In the genomic region with DNA sequence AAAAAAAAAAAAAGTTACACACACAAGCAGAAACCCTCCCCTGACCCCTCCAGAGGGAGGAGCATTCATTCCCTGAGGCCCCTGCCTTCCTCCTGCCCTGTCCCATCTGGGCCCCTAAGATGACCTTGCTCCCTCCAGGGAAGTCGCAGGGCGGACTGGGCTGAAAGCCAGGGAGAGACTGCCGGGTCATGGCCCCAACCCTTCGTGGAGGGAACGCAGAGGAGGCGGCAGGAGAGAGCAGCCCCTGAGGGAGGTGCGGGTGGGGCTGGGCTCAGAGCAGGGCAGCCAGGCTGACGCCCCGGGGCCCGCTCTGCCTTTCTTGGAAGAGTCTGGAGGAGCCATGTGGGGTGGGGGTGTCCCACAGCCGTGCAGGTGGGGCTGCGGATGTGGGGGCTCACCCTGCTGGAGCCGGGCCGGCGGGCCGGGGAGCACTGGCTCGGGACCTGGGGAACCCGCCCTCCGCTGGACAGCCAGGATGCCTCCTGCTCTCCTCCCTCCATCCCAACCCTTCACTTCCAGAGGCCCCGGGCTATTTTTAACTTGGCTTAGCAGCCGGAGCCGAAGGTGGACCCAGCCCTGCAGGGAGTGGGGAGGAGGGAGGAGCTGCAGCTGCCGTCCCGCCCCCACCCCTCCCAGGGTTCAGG, we compare ENCODE assay signal across 9 cellular contexts. TPM values are rescaled to one million over a fixed set of nuclear protein-coding genes. Genes with fewer than 3 reads are reported as not detected.
DNase-seq lines count a peak whose midpoint lies in the region; ATAC-seq and TF ChIP-seq lines count a peak whose summit lies in the region.
"Had no signal": no experiment of that assay in that cellular context is flagged by ENCODE, and none has a peak within 500 bp of the region (broad histone marks: within the 10 kb centered on the region; RNA-seq: fewer than 3 reads in every experiment).

No MANE protein-coding gene starts in this region.

- peaks cover 28% of the 10 kb centered on the region for H3K4me1 ChIP-seq in HUES6 (ENCODE audit: control insufficient read depth, insufficient read depth, low read length)
- peaks cover 32% of the 10 kb centered on the region for H3K4me1 ChIP-seq in mesenchymal stem cell (ENCODE audit: control insufficient read depth, insufficient read depth, low read depth, low read length)

- peak overlapping the region; percentile 9 for H3K27ac Mint-ChIP-seq in chondrocyte (ENCODE audit: unreplicated experiment)

- TF ChIP-seq CTCF in AG04450 (IDR thresholded peaks at IDR 0.05; ENCODE audit: low read depth, low read length) (no peak), chondrocyte (IDR thresholded peaks at IDR 0.05) (peak; percentile 36)

- H2BK120ac ChIP-seq in mesenchymal stem cell (ENCODE audit: low read depth, low read length), result peak overlapping the region; percentile 89

- H3K36me3 Mint-ChIP-seq in chondrocyte (ENCODE audit: low read depth), result peaks cover 2% of the 10 kb centered on the region

- H2BK15ac ChIP-seq in mesenchymal stem cell (ENCODE audit: low read depth, poor library complexity, severe bottlenecking), result peak overlapping the region; percentile 90

- peak overlapping the region; percentile 73 to 96 for H3K18ac ChIP-seq in mesenchymal stem cell (ENCODE audit: low read depth in 1 of 2, low read length in 2 of 2)

- H3K9me3 ChIP-seq in AG04450 (ENCODE audit: control insufficient read depth, insufficient read depth, low read length) (no peaks in the 10 kb centered on the region; the same call in 1 of the 2 replicates), HUES6 (ENCODE audit: control insufficient read depth, insufficient read depth, low read depth, low read length) (no peaks in the 10 kb centered on the region), mesenchymal stem cell (ENCODE audit: control insufficient read depth, low read length) (no peaks in the 10 kb centered on the region)

- H2AFZ ChIP-seq in mesenchymal stem cell (ENCODE audit: low read depth, low read length), result peak overlapping the region; percentile 32

- H3K9ac ChIP-seq in HUES6 (ENCODE audit: low read length) (peak overlapping the region; percentile 70), mesenchymal stem cell (ENCODE audit: low read length) (no peak overlapping the region)

- H3K4me3 ChIP-seq in AG04450 (ENCODE audit: low read depth, low read length) (peak overlapping the region; percentile 17; the same call in 1 of the 2 replicates), HUES6 (ENCODE audit: low read depth, low read length) (peak overlapping the region; percentile 56), mesenchymal stem cell (ENCODE audit: insufficient read depth in 1 of 2, low read depth in 1 of 2, low read length in 2 of 2) (peak overlapping the region in 1 of 2 experiments; percentile 30)

- H3K14ac ChIP-seq in mesenchymal stem cell (ENCODE audit: low read length in 2 of 2), result peak overlapping the region in 1 of 2 experiments; percentile 55

- no peaks in the 10 kb centered on the region for H3K79me1 ChIP-seq in mesenchymal stem cell (replicated peaks; ENCODE audit: low read length, poor library complexity, severe bottlenecking)

- DNase-seq in AG04450 (ENCODE audit: low read depth, low spot score) (no peak), chondrocyte (ENCODE audit: low spot score) (no peak), mesenchymal stem cell (peak; percentile 75), COLO829 (ENCODE audit: low spot score) (no peak)
- no peak for DNase-seq in activated CD8-positive, alpha-beta memory T cell treated with anti-CD3 and anti-CD28 coated beads for 24 hours

- ATAC-seq in GM18502 (IDR thresholded peaks at IDR 0.05; ENCODE audit: poor library complexity, unreplicated experiment), result no peak
- no peak for ATAC-seq in HG02642 (IDR thresholded peaks at IDR 0.05; ENCODE audit: poor library complexity, unreplicated experiment)

- H3K27me3 ChIP-seq in AG04450 (ENCODE audit: control insufficient read depth, insufficient read depth, low read length), result peaks cover 2% of the 10 kb centered on the region
- no peaks in the 10 kb centered on the region for H3K27me3 ChIP-seq in HUES6 (ENCODE audit: control insufficient read depth, insufficient read depth, low read length)
- peaks cover 0 to 53% of the 10 kb centered on the region in 2 experiments for H3K27me3 ChIP-seq in mesenchymal stem cell (ENCODE audit: control insufficient read depth in 1 of 2, insufficient read depth in 1 of 2, low read length in 2 of 2)

- peak overlapping the region; percentile 78 for H4K8ac ChIP-seq in mesenchymal stem cell (ENCODE audit: low read length)

- no peak overlapping the region for H3K27ac ChIP-seq in AG04450 (ENCODE audit: low read depth, low read length)
- peak overlapping the region; percentile 61; the same call in 1 of the 2 replicates for H3K27ac ChIP-seq in HUES6 (ENCODE audit: low read depth, low read length)
- peak overlapping the region; percentile 46 for H3K27ac ChIP-seq in mesenchymal stem cell (ENCODE audit: low read length, poor library complexity, severe bottlenecking)

- CTCF ChIA-PET in AG04450 (lab: Charles Lee), result interaction anchor here (0.6 to 0.7 kb wide), 2 partner anchors 18 to 947 kb away, joined by 3 to 5 read pairs; no protein-coding TSS in a partner anchor

- peak overlapping the region; percentile 48 for H3K4me3 Mint-ChIP-seq in chondrocyte (ENCODE audit: unreplicated experiment)

- no peaks in the 10 kb centered on the region for H3K36me3 ChIP-seq in HUES6 (ENCODE audit: control insufficient read depth, insufficient read depth, low read length)
- H3K36me3 ChIP-seq in mesenchymal stem cell (ENCODE audit: control insufficient read depth in 1 of 2, insufficient read depth in 2 of 2, low read depth in 1 of 2, low read length in 2 of 2), result no peaks in the 10 kb centered on the region

- peaks cover 2% of the 10 kb centered on the region for H3K27me3 Mint-ChIP-seq in chondrocyte (ENCODE audit: low read depth)

- H3K4me1 Mint-ChIP-seq in chondrocyte (ENCODE audit: low read depth), result peaks cover 4% of the 10 kb centered on the region

- H3K9me3 Mint-ChIP-seq in chondrocyte (ENCODE audit: low read depth), result no peaks in the 10 kb centered on the region

- peak overlapping the region; percentile 67 to 93 for H3K4ac ChIP-seq in mesenchymal stem cell (ENCODE audit: low read depth in 1 of 2, low read length in 2 of 2)

- peak overlapping the region; percentile 96 for H4K91ac ChIP-seq in mesenchymal stem cell (ENCODE audit: low read length)

- peak overlapping the region; percentile 85 for H3K4me2 ChIP-seq in mesenchymal stem cell (ENCODE audit: low read length, poor library complexity, severe bottlenecking)

- H3K23ac ChIP-seq in mesenchymal stem cell (ENCODE audit: low read length in 2 of 2), result peak overlapping the region in 1 of 2 experiments; percentile 70

- H2BK5ac ChIP-seq in mesenchymal stem cell (ENCODE audit: low read depth, low read length, poor library complexity, severe bottlenecking), result no peak overlapping the region

- H2BK12ac ChIP-seq in mesenchymal stem cell (ENCODE audit: low read length in 2 of 2), result peak overlapping the region; percentile 80 to 98

- POLR2A ChIA-PET in AG04450 (lab: Yijun Ruan, JAX), result interaction anchor here (0.7 to 1.4 kb wide), 2 partner anchors 12 to 106 kb away, joined by 4 to 6 read pairs; no protein-coding TSS in a partner anchor

- H2AK5ac ChIP-seq in mesenchymal stem cell (ENCODE audit: low read length, severe bottlenecking), result no peak overlapping the region

- 2% methylated on average over 12 of the region's 24 CpGs for WGBS in mesenchymal stem cell

RNA-seq across cellular contexts. Expression of a gene that starts 15.0 kb away (rescaled TPM):
- not detected in 2 replicates for polyA plus RNA-seq in AG04450 (2011; rRNA removed)
- polyA minus RNA-seq in AG04450 (2011; rRNA and poly(A)+ RNA removed), result not detected in 2 replicates
- not detected in 3 replicates for total RNA-seq in chondrocyte
- not detected for polyA plus RNA-seq in mesenchymal stem cell (2013, experiment 1 of 2)
- not detected for polyA plus RNA-seq in mesenchymal stem cell (2013, experiment 2 of 2)
- total RNA-seq: T-helper 2 cell treated with Interferon-gamma antibody and Interleukin-4, amounts not matched to agents 100 ng/mL and 5 ng/mL, for 36 hours had no signal

RNA-seq across cellular contexts. Expression of a gene that starts 15.2 kb away (rescaled TPM):
- 2.0 and 2.8 TPM in 2 replicates for polyA plus RNA-seq in AG04450 (2011; rRNA removed)
- polyA minus RNA-seq in AG04450 (2011; rRNA and poly(A)+ RNA removed), result 9.7 and 13.5 TPM in 2 replicates
- total RNA-seq in chondrocyte, result 5.9 to 8.3 TPM (median 6.0 TPM) in 3 replicates
- 3.8 TPM for polyA plus RNA-seq in mesenchymal stem cell (2013, experiment 1 of 2)
- polyA plus RNA-seq in mesenchymal stem cell (2013, experiment 2 of 2), result 3.9 TPM

RNA-seq across cellular contexts. Expression of a gene that starts 18.8 kb away (rescaled TPM):
- polyA plus RNA-seq in AG04450 (2011; rRNA removed), result 202 and 219 TPM in 2 replicates
- polyA minus RNA-seq in AG04450 (2011; rRNA and poly(A)+ RNA removed), result 103 and 111 TPM in 2 replicates
- total RNA-seq in chondrocyte, result 102 to 141 TPM (median 138 TPM) in 3 replicates
- polyA plus RNA-seq in mesenchymal stem cell (2013, experiment 1 of 2), result 124 TPM
- 125 TPM for polyA plus RNA-seq in mesenchymal stem cell (2013, experiment 2 of 2)

RNA-seq across cellular contexts. Expression of a gene that starts 48.7 kb away (rescaled TPM):
- 36.7 and 40.9 TPM in 2 replicates for polyA plus RNA-seq in AG04450 (2011; rRNA removed)
- 52.0 and 63.4 TPM in 2 replicates for polyA minus RNA-seq in AG04450 (2011; rRNA and poly(A)+ RNA removed)
- 44.2 to 46.6 TPM (median 45.1 TPM) in 3 replicates for total RNA-seq in chondrocyte
- polyA plus RNA-seq in mesenchymal stem cell (2013, experiment 1 of 2), result 25.4 TPM
- polyA plus RNA-seq in mesenchymal stem cell (2013, experiment 2 of 2), result 25.9 TPM
